14 cellular contexts compared by ENCODE assay signal in genomic region chr19:31347356-31347755, GRCh38. TPM values are rescaled to one million over a fixed set of nuclear protein-coding genes. Genes with fewer than 3 reads are reported as not detected.
DNase-seq lines count a peak whose midpoint lies in the region; FAIRE-seq and TF ChIP-seq lines count a peak whose summit lies in the region.
"Had no signal": no experiment of that assay in that cellular context is flagged by ENCODE, and none has a peak within 500 bp of the region (broad histone marks: within the 10 kb centered on the region; RNA-seq: fewer than 3 reads in every experiment).

No MANE protein-coding gene starts in this region.

- H3K4me1 Mint-ChIP-seq in neural crest cell, result peaks cover 19% of the 10 kb centered on the region

- peak overlapping the region; percentile 79 for H3K4me3 ChIP-seq in AG09309 (ENCODE audit: control insufficient read depth, low read depth, low read length)
- peak overlapping the region; percentile 69 for H3K4me3 ChIP-seq in HUES6 (ENCODE audit: low read depth, low read length)
- H3K4me3 ChIP-seq in esophagus squamous epithelium, result peak overlapping the region in 1 of 4 donors; percentile 98
- H3K4me3 ChIP-seq in small intestine (ENCODE audit: low read depth in 1 of 2, low read length in 2 of 2), result no peak overlapping the region
- H3K4me3 ChIP-seq: K562 had no signal

- no peaks in the 10 kb centered on the region for H3K9me3 ChIP-seq in HUES6 (ENCODE audit: control insufficient read depth, insufficient read depth, low read depth, low read length)
- H3K9me3 ChIP-seq in esophagus squamous epithelium, result no peaks in the 10 kb centered on the region
- H3K9me3 ChIP-seq in small intestine (ENCODE audit: control insufficient read depth, low read depth), result no peaks in the 10 kb centered on the region
- H3K9me3 ChIP-seq: gastrocnemius medialis had no signal

- no peak overlapping the region for H3K27ac Mint-ChIP-seq in neural crest cell (ENCODE audit: unreplicated experiment)
- H3K27ac Mint-ChIP-seq: memory B cell had no signal

- FAIRE-seq in small intestine (lab: Jason Lieb, UNC), result no peak
- FAIRE-seq: D721Med, K562 had no signal

- TF ChIP-seq CTCF in AG09309 (IDR thresholded peaks at IDR 0.05; ENCODE audit: control insufficient read depth, insufficient read depth, low read depth, low read length, missing control alignments) (no peak), esophagus squamous epithelium (IDR thresholded peaks at IDR 0.05) (no peak), neural crest cell (conservative IDR thresholded peaks at IDR 0.05) (no peak)

- H3K27me3 Mint-ChIP-seq in neural crest cell (ENCODE audit: low read depth), result peaks cover 77% of the 10 kb centered on the region

- TF ChIP-seq POLR2A in esophagus squamous epithelium (IDR thresholded peaks at IDR 0.05), result no peak

- H3K36me3 Mint-ChIP-seq in neural crest cell (ENCODE audit: low read depth), result no peaks in the 10 kb centered on the region

- no peak for DNase-seq in AG09309 (ENCODE audit: low read depth)
- no peak for DNase-seq in esophagus squamous epithelium (lab: John Stamatoyannopoulos, UW)
- DNase-seq in neural crest cell (ENCODE audit: low read depth, low spot score), result no peak
- DNase-seq in stimulated activated CD4-positive, alpha-beta T cell treated with anti-CD3 and anti-CD28 coated beads, Interleukin-12 subunit alpha, Interleukin-12 subunit beta, amount 100 ng/mL, for 4 hours, result no peak
- no peak for DNase-seq in D341Med (ENCODE audit: low spot score)
- no peak for DNase-seq in NCI-H2196 (lab: John Stamatoyannopoulos, UW; ENCODE audit: unreplicated experiment)
- no peak for DNase-seq in small intestine
- DNase-seq: activated CD4-positive, alpha-beta T cell treated with anti-CD3 and anti-CD28 coated beads, Interleukin-2, amount 50 U/mL, for 48 hours; anterior cingulate cortex; gastrocnemius medialis had no signal

- H3K9me3 Mint-ChIP-seq in neural crest cell, result no peaks in the 10 kb centered on the region

- peaks cover 49% of the 10 kb centered on the region for H3K27me3 ChIP-seq in HUES6 (ENCODE audit: control insufficient read depth, insufficient read depth, low read length)
- peaks cover 0 to 49% (median 0%) of the 10 kb centered on the region in 4 donors for H3K27me3 ChIP-seq in esophagus squamous epithelium
- H3K27me3 ChIP-seq in small intestine (ENCODE audit: control insufficient read depth in 2 of 2, insufficient read depth in 2 of 2, low read length in 2 of 2), result peaks cover 11 to 13% of the 10 kb centered on the region in 2 donors

- H3K9ac ChIP-seq in HUES6 (ENCODE audit: low read length), result peak overlapping the region; percentile 12

- WGBS in esophagus squamous epithelium, 2 donors, result 69 to 90% methylated on average over 3 of the region's 3 CpGs
- 65 to 93% (median 72%) methylated on average over 3 of the region's 3 CpGs for WGBS in small intestine, 3 donors

- intact Hi-C loops in esophagus squamous epithelium (cut with DNase I), result no loop called here

- H3K4me3 Mint-ChIP-seq in neural crest cell, result peak overlapping the region; percentile 90

- no peaks in the 10 kb centered on the region for H3K36me3 ChIP-seq in HUES6 (ENCODE audit: control insufficient read depth, insufficient read depth, low read length)
- no peaks in the 10 kb centered on the region for H3K36me3 ChIP-seq in esophagus squamous epithelium
- H3K36me3 ChIP-seq in small intestine (ENCODE audit: control insufficient read depth in 2 of 2, insufficient read depth in 2 of 2, low read length in 2 of 2), result no peaks in the 10 kb centered on the region
- H3K36me3 ChIP-seq: gastrocnemius medialis had no signal

- H3K27ac ChIP-seq in HUES6 (ENCODE audit: low read depth, low read length), result no peak overlapping the region
- H3K27ac ChIP-seq in esophagus squamous epithelium, result peak overlapping the region in 3 of 4 donors; percentile 38 to 95 (median 86)
- H3K27ac ChIP-seq in small intestine (ENCODE audit: low read depth in 1 of 2, low read length in 1 of 2), result peak overlapping the region in 1 of 2 donors; percentile 68
- H3K27ac ChIP-seq: gastrocnemius medialis had no signal

- H3K4me1 ChIP-seq in HUES6 (ENCODE audit: control insufficient read depth, insufficient read depth, low read length), result peaks cover 20% of the 10 kb centered on the region
- peaks cover 20 to 65% (median 25%) of the 10 kb centered on the region in 3 donors for H3K4me1 ChIP-seq in esophagus squamous epithelium
- H3K4me1 ChIP-seq in small intestine (ENCODE audit: control insufficient read depth in 2 of 2, insufficient read depth in 1 of 2, low read depth in 1 of 2, low read length in 1 of 2), result no peaks in the 10 kb centered on the region

RNA-seq across cellular contexts. Expression of gene TSHZ3, which starts 1.9 kb away (rescaled TPM):
- total RNA-seq in esophagus squamous epithelium, result 1 to 10 TPM in 3 of 4 donors, under 1 TPM in 1; 0.19 to 5.3 (median 1.9) TPM
- 2.4 and 3.0 TPM in 2 replicates for total RNA-seq in neural crest cell
- 1 to 10 TPM in 1 of 3 donors, under 1 TPM in 2; 0.22 to 2.5 (median 0.81) TPM for polyA plus RNA-seq in small intestine

Comparison
In these comparisons a context has a peak if more than half of its experiments do, and no peak if none do; other contexts are left out.
1. H3K4me3 ChIP-seq: peak in AG09309 (single experiment) and HUES6 (single experiment); none in small intestine (0 of 2).